8 cellular contexts compared by ENCODE assay signal in genomic region chr14:51547260-51547659, GRCh38.
A peak's percentile ranks its signal among the peaks of the same experiment; 100 is the strongest.
DNase-seq lines count a peak whose midpoint lies in the region; ATAC-seq and TF ChIP-seq lines count a peak whose summit lies in the region.

No MANE protein-coding gene starts in this region.

- TF ChIP-seq CTCF in adrenal gland (IDR thresholded peaks at IDR 0.05): no peak
- no peak for TF ChIP-seq CTCF in WERI-Rb-1 (IDR thresholded peaks at IDR 0.05; ENCODE audit: low read depth, low read length)

- DNase-seq in HCEC 1CT (peak; percentile 100), adrenal gland (peak; percentile 26 to 70 (median 37)), left ventricle myocardium superior (no peak), C1 segment of cervical spinal cord (lab: John Stamatoyannopoulos, UW) (no peak), WERI-Rb-1 (no peak)
- no peak for DNase-seq in effector CD8-positive, alpha-beta T cell (lab: John Stamatoyannopoulos, UW)

- TF ChIP-seq POLR2A in adrenal gland (IDR thresholded peaks at IDR 0.05): no peak

- 41 to 59% (median 55%) methylated on average over 3 of the region's 3 CpGs for WGBS in adrenal gland, 4 donors

- H3K9me3 ChIP-seq in adrenal gland (replicated peaks in 1 of 3) (no peaks in the 10 kb centered on the region), WERI-Rb-1 (ENCODE audit: severe bottlenecking) (no peaks in the 10 kb centered on the region)

- no peaks in the 10 kb centered on the region for H3K36me3 ChIP-seq in adrenal gland (replicated peaks in 1 of 2)
- no peaks in the 10 kb centered on the region for H3K36me3 ChIP-seq in WERI-Rb-1

- H3K4me3 ChIP-seq in adrenal gland (no peak overlapping the region), skin epidermis (no peak overlapping the region), WERI-Rb-1 (ENCODE audit: low read depth, low read length) (no peak overlapping the region)

- peak overlapping the region in 2 of 5 donors; percentile 11 to 48 for H3K27ac ChIP-seq in adrenal gland
- H3K27ac ChIP-seq in skin epidermis: peak overlapping the region in 11 of 21 experiments; percentile 13 to 73 (median 50)
- H3K27ac ChIP-seq in WERI-Rb-1: no peak overlapping the region

- no peaks in the 10 kb centered on the region for H3K27me3 ChIP-seq in adrenal gland
- no peaks in the 10 kb centered on the region for H3K27me3 ChIP-seq in WERI-Rb-1 (ENCODE audit: insufficient read depth, low read depth, severe bottlenecking)

- ATAC-seq in left ventricle myocardium superior (peak; percentile 98), GM18858 (IDR thresholded peaks at IDR 0.05; ENCODE audit: unreplicated experiment) (no peak)

- H3K4me1 ChIP-seq in adrenal gland (replicated peaks in 1 of 2): peaks cover 0 to 8% of the 10 kb centered on the region in 2 donors

- intact Hi-C loops in adrenal gland (cut with DNase I) (no loop called here), left ventricle myocardium superior (cut with micrococcal nuclease) (no loop called here)

Comparison
In these comparisons a context has a peak if more than half of its experiments do, and no peak if none do; other contexts are left out.
1. DNase-seq: peak in HCEC 1CT (single experiment) and adrenal gland (7 of 7); none in left ventricle myocardium superior (single experiment), effector CD8-positive, alpha-beta T cell (single experiment), C1 segment of cervical spinal cord (0 of 14) and WERI-Rb-1 (single experiment).